15 cellular contexts compared by ENCODE assay signal in the genomic region with DNA sequence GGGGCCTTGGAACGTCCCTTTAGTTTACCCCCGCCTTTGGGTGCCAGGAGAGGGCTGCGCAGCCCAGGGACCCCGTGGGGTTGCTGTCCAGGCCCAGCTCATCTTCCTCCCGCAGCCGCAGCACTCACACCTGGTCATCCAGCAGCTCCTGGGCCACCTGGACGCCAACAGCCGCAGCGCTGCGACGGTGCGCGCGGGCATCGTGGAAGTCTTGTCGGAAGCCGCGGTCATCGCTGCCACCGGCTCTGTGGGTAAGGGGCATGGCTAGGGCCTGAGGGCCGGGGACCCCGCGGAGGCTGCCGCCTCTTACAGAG. TPM values are rescaled to one million over a fixed set of nuclear protein-coding genes. Genes with fewer than 3 reads are reported as not detected.
DNase-seq lines count a peak whose midpoint lies in the region; ATAC-seq and TF ChIP-seq lines count a peak whose summit lies in the region.
"Had no signal": no experiment of that assay in that cellular context is flagged by ENCODE, and none has a peak within 500 bp of the region (broad histone marks: within the 10 kb centered on the region; RNA-seq: fewer than 3 reads in every experiment).

No MANE protein-coding gene starts in this region.

- TF ChIP-seq EP300 in upper lobe of left lung (IDR thresholded peaks at IDR 0.05), result no peak

- DNase-seq in heart right ventricle (no peak), left ventricle myocardium superior (no peak), upper lobe of left lung (peak in 1 of 2 donors; percentile 85), H4 (ENCODE audit: low spot score) (no peak), NCI-H1694 treated with DMSO at 0.1 percent for 48 hours (lab: John Stamatoyannopoulos, UW) (no peak)
- DNase-seq in activated naive CD8-positive, alpha-beta T cell treated with anti-CD3 and anti-CD28 coated beads, Interleukin-2, amount 10 ng/mL, durations not matched to agents 7 days and 5 days, result no peak
- DNase-seq: AML-193, GDM1, NCI-H146, NCI-H82, SIG-M5 had no signal

- H3K4me3 ChIP-seq in heart right ventricle, result peak overlapping the region in 9 of 10 donors; percentile 14 to 49 (median 38)
- H3K4me3 ChIP-seq in mucosa of rectum (ENCODE audit: low read length in 2 of 2), result peak overlapping the region; percentile 48 to 51
- H3K4me3 ChIP-seq in upper lobe of left lung, result peak overlapping the region in 3 of 4 donors; percentile 32 to 45 (median 37)
- H3K4me3 ChIP-seq: K562 had no signal

- peak overlapping the region; percentile 64 for H3K4me3 Mint-ChIP-seq in activated naive CD8-positive, alpha-beta T cell treated with anti-CD3 and anti-CD28 coated beads, Interleukin-2, amount 10 ng/mL, durations not matched to agents 7 days and 5 days

- ATAC-seq in heart right ventricle, result peak in 1 of 8 donors; percentile 21
- no peak for ATAC-seq in left ventricle myocardium superior
- ATAC-seq in activated naive CD8-positive, alpha-beta T cell treated with anti-CD3 and anti-CD28 coated beads, Interleukin-2, amount 10 ng/mL, durations not matched to agents 7 days and 5 days (ENCODE audit: low read depth), result no peak
- ATAC-seq in upper lobe of left lung (ENCODE audit: low FRiP score in 2 of 2), result no peak
- no peak for ATAC-seq in HG03469 (IDR thresholded peaks at IDR 0.05; ENCODE audit: unreplicated experiment)
- ATAC-seq: K562 had no signal

- no peak for TF ChIP-seq POLR2A in upper lobe of left lung (IDR thresholded peaks at IDR 0.05)

- H3K36me3 ChIP-seq in heart right ventricle, result peaks cover 0 to 20% (median 0%) of the 10 kb centered on the region in 9 donors
- no peaks in the 10 kb centered on the region for H3K36me3 ChIP-seq in mucosa of rectum (ENCODE audit: control insufficient read depth in 2 of 2, insufficient read depth in 2 of 2, low read length in 2 of 2)
- no peaks in the 10 kb centered on the region for H3K36me3 ChIP-seq in upper lobe of left lung

- H3K4me1 Mint-ChIP-seq in activated naive CD8-positive, alpha-beta T cell treated with anti-CD3 and anti-CD28 coated beads, Interleukin-2, amount 10 ng/mL, durations not matched to agents 7 days and 5 days, result peaks cover 7% of the 10 kb centered on the region

- peaks cover 4 to 32% (median 14%) of the 10 kb centered on the region in 9 donors for H3K4me1 ChIP-seq in heart right ventricle
- H3K4me1 ChIP-seq in mucosa of rectum (ENCODE audit: control insufficient read depth in 2 of 2, insufficient read depth in 2 of 2, low read length in 2 of 2), result peaks cover 6 to 12% of the 10 kb centered on the region in 2 donors
- peaks cover 4 to 19% (median 13%) of the 10 kb centered on the region in 4 donors for H3K4me1 ChIP-seq in upper lobe of left lung

- WGBS in heart right ventricle, 2 donors, result 65 to 69% methylated on average over 24 of the region's 24 CpGs
- WGBS in upper lobe of left lung, 2 donors, result 72 to 82% methylated on average over 16 to 18 of the region's 24 CpGs

- H3K27ac ChIP-seq in heart right ventricle (no peak overlapping the region), mucosa of rectum (ENCODE audit: low read depth in 2 of 2, low read length in 2 of 2) (no peak overlapping the region), upper lobe of left lung (peak overlapping the region in 1 of 4 donors; percentile 3)

- H3K36me3 Mint-ChIP-seq in activated naive CD8-positive, alpha-beta T cell treated with anti-CD3 and anti-CD28 coated beads, Interleukin-2, amount 10 ng/mL, durations not matched to agents 7 days and 5 days, result no peaks in the 10 kb centered on the region

- peaks cover 61% of the 10 kb centered on the region for H3K27me3 Mint-ChIP-seq in activated naive CD8-positive, alpha-beta T cell treated with anti-CD3 and anti-CD28 coated beads, Interleukin-2, amount 10 ng/mL, durations not matched to agents 7 days and 5 days

- H3K27ac Mint-ChIP-seq in activated naive CD8-positive, alpha-beta T cell treated with anti-CD3 and anti-CD28 coated beads, Interleukin-2, amount 10 ng/mL, durations not matched to agents 7 days and 5 days, result no peak overlapping the region

- no peaks in the 10 kb centered on the region for H3K9me3 Mint-ChIP-seq in activated naive CD8-positive, alpha-beta T cell treated with anti-CD3 and anti-CD28 coated beads, Interleukin-2, amount 10 ng/mL, durations not matched to agents 7 days and 5 days

- POLR2A ChIA-PET in activated naive CD8-positive, alpha-beta T cell treated with anti-CD3 and anti-CD28 coated beads, Interleukin-2, amount 10 ng/mL, durations not matched to agents 7 days and 5 days (lab: Charles Lee), result interaction anchor here (1.0 kb wide), 1 partner anchor 156 kb away, joined by 3 read pairs; no protein-coding TSS in a partner anchor

- intact Hi-C loops in heart right ventricle (cut with DNase I) (loop anchor here in 5 of 10 donors (2.0 to 10.0 kb wide), 4 partner anchors 66 to 726 kb away; no protein-coding TSS in a partner anchor), left ventricle myocardium superior (cut with micrococcal nuclease) (no loop called here)

- H3K9me3 ChIP-seq in heart right ventricle, result no peaks in the 10 kb centered on the region
- H3K9me3 ChIP-seq in mucosa of rectum (ENCODE audit: control insufficient read depth in 2 of 2, low read length in 2 of 2), result no peaks in the 10 kb centered on the region
- H3K9me3 ChIP-seq in upper lobe of left lung, result no peaks in the 10 kb centered on the region

- TF ChIP-seq CTCF in heart right ventricle (IDR thresholded peaks at IDR 0.05), result no peak
- no peak for TF ChIP-seq CTCF in upper lobe of left lung (IDR thresholded peaks at IDR 0.05)

- H3K27me3 ChIP-seq in heart right ventricle (peaks cover 0 to 43% (median 0%) of the 10 kb centered on the region in 7 donors), mucosa of rectum (ENCODE audit: control insufficient read depth in 2 of 2, insufficient read depth in 2 of 2, low read length in 2 of 2) (peaks cover 7 to 9% of the 10 kb centered on the region in 2 donors), upper lobe of left lung (peaks cover 0 to 3% (median 1%) of the 10 kb centered on the region in 4 donors)

- H3K9ac ChIP-seq in mucosa of rectum (ENCODE audit: low read depth in 1 of 2, low read length in 2 of 2), result no peak overlapping the region

RNA-seq across cellular contexts. Expression of a gene that starts 37.2 kb away (rescaled TPM):
- total RNA-seq in heart right ventricle (1 to 10 TPM; 1.9 to 9.5 (median 5.3) TPM), left ventricle myocardium superior (5.3 TPM), upper lobe of left lung (10 to 100 TPM in 1 of 6 donors, 1 to 10 TPM in 5; 2.4 to 11.5 (median 5.6) TPM)
- polyA plus RNA-seq in heart right ventricle, result 10 to 100 TPM in 1 of 2 donors, 1 to 10 TPM in 1; 6.1 to 11.2 TPM
- 1 to 10 TPM; 6.1 to 6.4 TPM for total RNA-seq in activated naive CD8-positive, alpha-beta T cell treated with anti-CD3 and anti-CD28 coated beads, Interleukin-2, amount 10 ng/mL, durations not matched to agents 7 days and 5 days
- not detected in 2 replicates for total RNA-seq in H4 (2014; rRNA removed; shearing (Covaris generic))
- total RNA-seq: K562 had no signal
- polyA plus RNA-seq: fibroblast of lung, K562 had no signal
